In the genomic region with DNA sequence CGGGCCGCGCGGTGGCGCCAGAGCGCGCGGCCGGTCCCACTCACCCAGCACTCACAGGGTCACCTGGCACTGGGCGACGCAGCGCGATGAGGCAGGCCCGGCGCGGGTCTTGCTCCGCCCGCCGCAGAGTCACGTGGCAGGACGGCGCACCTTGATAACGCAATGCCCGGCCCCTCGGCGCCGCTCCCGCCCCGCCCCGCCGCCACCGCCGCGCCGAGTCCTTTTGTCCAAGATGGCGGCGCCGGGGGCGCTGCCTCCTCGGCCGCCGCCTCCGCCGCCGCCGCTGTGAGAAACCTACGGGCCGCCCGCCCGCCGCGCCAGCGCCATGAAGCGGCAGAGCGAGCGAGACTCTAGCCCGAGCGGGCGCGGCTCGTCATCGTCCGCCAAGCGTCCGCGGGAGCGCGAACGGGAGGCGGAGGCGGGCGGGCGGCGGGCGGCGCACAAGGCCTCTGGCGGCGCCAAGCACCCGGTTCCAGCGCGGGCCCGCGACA, we compare ENCODE assay signal across 1 cellular context.
TF ChIP-seq lines count a peak whose summit lies in the region.

A gene with protein sequence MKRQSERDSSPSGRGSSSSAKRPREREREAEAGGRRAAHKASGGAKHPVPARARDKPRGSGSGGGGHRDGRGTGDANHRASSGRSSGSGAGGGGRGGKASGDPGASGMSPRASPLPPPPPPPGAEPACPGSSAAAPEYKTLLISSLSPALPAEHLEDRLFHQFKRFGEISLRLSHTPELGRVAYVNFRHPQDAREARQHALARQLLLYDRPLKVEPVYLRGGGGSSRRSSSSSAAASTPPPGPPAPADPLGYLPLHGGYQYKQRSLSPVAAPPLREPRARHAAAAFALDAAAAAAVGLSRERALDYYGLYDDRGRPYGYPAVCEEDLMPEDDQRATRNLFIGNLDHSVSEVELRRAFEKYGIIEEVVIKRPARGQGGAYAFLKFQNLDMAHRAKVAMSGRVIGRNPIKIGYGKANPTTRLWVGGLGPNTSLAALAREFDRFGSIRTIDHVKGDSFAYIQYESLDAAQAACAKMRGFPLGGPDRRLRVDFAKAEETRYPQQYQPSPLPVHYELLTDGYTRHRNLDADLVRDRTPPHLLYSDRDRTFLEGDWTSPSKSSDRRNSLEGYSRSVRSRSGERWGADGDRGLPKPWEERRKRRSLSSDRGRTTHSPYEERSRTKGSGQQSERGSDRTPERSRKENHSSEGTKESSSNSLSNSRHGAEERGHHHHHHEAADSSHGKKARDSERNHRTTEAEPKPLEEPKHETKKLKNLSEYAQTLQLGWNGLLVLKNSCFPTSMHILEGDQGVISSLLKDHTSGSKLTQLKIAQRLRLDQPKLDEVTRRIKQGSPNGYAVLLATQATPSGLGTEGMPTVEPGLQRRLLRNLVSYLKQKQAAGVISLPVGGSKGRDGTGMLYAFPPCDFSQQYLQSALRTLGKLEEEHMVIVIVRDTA (plus strand): TSS at position 211 of the 491 bp plus-strand sequence. CDS start 115 bp downstream, at position 326.

TF ChIP-seq in K562, 482 proteins besides CTCF, POLR2A, EP300 and RAD21 (continued from another document and continues in another):
- TF ChIP-seq SMAD2 (IDR thresholded peaks at IDR 0.05; ENCODE audit: low read depth, low read length) (no peak), EGR1 (conservative IDR thresholded peaks at IDR 0.05) (no peak), ZNF24 (IDR thresholded peaks at IDR 0.05) (no peak), HNRNPH1 (optimal IDR thresholded peaks at IDR 0.05; ENCODE audit: low read depth, low read length) (no peak), ZFP30 (CRISPR knock-in tag; IDR thresholded peaks at IDR 0.05; ENCODE audit: borderline replicate concordance) (no peak), KDM1A (IDR thresholded peaks at IDR 0.05) (no peak), E2F3 (CRISPR knock-in tag; IDR thresholded peaks at IDR 0.05) (no peak), ZNF354B (CRISPR knock-in tag; IDR thresholded peaks at IDR 0.05) (no peak), ZNF282 (CRISPR knock-in tag; IDR thresholded peaks at IDR 0.05) (no peak), POLR2B (IDR thresholded peaks at IDR 0.05; ENCODE audit: low read depth, partially characterized antibody) (no peak), MTA3 (IDR thresholded peaks at IDR 0.05; ENCODE audit: borderline replicate concordance) (no peak), GTF2A2 (tag; IDR thresholded peaks at IDR 0.05) (no peak), CXXC5 (CRISPR knock-in tag; IDR thresholded peaks at IDR 0.05) (peak; percentile 88), DACH1 (IDR thresholded peaks at IDR 0.05; ENCODE audit: partially characterized antibody) (no peak), PYGO2 (tag; IDR thresholded peaks at IDR 0.05) (no peak), ZNF583 (CRISPR knock-in tag; IDR thresholded peaks at IDR 0.05) (no peak), MEF2A (IDR thresholded peaks at IDR 0.05; ENCODE audit: control insufficient read depth, low read depth, low read length) (no peak), HOXB6 (CRISPR knock-in tag; IDR thresholded peaks at IDR 0.05; ENCODE audit: borderline replicate concordance) (no peak), U2AF1 (optimal IDR thresholded peaks at IDR 0.05; ENCODE audit: low read depth, low read length) (no peak), STAT5B (CRISPR knock-in tag; IDR thresholded peaks at IDR 0.05) (no peak), SRSF3 (IDR thresholded peaks at IDR 0.05; ENCODE audit: insufficient read depth, low read length) (no peak), ZNF184 (CRISPR knock-in tag; IDR thresholded peaks at IDR 0.05) (no peak), ZNF77 (CRISPR knock-in tag; IDR thresholded peaks at IDR 0.05) (no peak)
- TF ChIP-seq, protein P1, sequence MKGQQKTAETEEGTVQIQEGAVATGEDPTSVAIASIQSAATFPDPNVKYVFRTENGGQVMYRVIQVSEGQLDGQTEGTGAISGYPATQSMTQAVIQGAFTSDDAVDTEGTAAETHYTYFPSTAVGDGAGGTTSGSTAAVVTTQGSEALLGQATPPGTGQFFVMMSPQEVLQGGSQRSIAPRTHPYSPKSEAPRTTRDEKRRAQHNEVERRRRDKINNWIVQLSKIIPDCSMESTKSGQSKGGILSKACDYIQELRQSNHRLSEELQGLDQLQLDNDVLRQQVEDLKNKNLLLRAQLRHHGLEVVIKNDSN (CRISPR knock-in tag; IDR thresholded peaks at IDR 0.05) = peak; percentile 93
- TF ChIP-seq, protein P2, sequence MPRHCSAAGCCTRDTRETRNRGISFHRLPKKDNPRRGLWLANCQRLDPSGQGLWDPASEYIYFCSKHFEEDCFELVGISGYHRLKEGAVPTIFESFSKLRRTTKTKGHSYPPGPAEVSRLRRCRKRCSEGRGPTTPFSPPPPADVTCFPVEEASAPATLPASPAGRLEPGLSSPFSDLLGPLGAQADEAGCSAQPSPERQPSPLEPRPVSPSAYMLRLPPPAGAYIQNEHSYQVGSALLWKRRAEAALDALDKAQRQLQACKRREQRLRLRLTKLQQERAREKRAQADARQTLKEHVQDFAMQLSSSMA (CRISPR knock-in tag; IDR thresholded peaks at IDR 0.05) = no peak
- TF ChIP-seq, protein P3, sequence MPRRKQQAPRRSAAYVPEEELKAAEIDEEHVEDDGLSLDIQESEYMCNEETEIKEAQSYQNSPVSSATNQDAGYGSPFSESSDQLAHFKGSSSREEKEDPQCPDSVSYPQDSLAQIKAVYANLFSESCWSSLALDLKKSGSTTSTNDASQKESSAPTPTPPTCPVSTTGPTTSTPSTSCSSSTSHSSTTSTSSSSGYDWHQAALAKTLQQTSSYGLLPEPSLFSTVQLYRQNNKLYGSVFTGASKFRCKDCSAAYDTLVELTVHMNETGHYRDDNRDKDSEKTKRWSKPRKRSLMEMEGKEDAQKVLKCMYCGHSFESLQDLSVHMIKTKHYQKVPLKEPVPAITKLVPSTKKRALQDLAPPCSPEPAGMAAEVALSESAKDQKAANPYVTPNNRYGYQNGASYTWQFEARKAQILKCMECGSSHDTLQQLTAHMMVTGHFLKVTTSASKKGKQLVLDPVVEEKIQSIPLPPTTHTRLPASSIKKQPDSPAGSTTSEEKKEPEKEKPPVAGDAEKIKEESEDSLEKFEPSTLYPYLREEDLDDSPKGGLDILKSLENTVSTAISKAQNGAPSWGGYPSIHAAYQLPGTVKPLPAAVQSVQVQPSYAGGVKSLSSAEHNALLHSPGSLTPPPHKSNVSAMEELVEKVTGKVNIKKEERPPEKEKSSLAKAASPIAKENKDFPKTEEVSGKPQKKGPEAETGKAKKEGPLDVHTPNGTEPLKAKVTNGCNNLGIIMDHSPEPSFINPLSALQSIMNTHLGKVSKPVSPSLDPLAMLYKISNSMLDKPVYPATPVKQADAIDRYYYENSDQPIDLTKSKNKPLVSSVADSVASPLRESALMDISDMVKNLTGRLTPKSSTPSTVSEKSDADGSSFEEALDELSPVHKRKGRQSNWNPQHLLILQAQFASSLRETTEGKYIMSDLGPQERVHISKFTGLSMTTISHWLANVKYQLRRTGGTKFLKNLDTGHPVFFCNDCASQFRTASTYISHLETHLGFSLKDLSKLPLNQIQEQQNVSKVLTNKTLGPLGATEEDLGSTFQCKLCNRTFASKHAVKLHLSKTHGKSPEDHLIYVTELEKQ (CRISPR knock-in tag; IDR thresholded peaks at IDR 0.05) = no peak
- TF ChIP-seq, protein P4, sequence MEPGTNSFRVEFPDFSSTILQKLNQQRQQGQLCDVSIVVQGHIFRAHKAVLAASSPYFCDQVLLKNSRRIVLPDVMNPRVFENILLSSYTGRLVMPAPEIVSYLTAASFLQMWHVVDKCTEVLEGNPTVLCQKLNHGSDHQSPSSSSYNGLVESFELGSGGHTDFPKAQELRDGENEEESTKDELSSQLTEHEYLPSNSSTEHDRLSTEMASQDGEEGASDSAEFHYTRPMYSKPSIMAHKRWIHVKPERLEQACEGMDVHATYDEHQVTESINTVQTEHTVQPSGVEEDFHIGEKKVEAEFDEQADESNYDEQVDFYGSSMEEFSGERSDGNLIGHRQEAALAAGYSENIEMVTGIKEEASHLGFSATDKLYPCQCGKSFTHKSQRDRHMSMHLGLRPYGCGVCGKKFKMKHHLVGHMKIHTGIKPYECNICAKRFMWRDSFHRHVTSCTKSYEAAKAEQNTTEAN (CRISPR knock-in tag; IDR thresholded peaks at IDR 0.05) = no peak
- TF ChIP-seq, protein P5, sequence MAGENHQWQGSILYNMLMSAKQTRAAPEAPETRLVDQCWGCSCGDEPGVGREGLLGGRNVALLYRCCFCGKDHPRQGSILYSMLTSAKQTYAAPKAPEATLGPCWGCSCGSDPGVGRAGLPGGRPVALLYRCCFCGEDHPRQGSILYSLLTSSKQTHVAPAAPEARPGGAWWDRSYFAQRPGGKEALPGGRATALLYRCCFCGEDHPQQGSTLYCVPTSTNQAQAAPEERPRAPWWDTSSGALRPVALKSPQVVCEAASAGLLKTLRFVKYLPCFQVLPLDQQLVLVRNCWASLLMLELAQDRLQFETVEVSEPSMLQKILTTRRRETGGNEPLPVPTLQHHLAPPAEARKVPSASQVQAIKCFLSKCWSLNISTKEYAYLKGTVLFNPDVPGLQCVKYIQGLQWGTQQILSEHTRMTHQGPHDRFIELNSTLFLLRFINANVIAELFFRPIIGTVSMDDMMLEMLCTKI (IDR thresholded peaks at IDR 0.05; ENCODE audit: partially characterized antibody) = no peak
- TF ChIP-seq, protein P6, sequence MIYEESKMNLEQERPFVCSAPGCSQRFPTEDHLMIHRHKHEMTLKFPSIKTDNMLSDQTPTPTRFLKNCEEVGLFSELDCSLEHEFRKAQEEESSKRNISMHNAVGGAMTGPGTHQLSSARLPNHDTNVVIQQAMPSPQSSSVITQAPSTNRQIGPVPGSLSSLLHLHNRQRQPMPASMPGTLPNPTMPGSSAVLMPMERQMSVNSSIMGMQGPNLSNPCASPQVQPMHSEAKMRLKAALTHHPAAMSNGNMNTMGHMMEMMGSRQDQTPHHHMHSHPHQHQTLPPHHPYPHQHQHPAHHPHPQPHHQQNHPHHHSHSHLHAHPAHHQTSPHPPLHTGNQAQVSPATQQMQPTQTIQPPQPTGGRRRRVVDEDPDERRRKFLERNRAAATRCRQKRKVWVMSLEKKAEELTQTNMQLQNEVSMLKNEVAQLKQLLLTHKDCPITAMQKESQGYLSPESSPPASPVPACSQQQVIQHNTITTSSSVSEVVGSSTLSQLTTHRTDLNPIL (CRISPR knock-in tag; IDR thresholded peaks at IDR 0.05) = no peak
- TF ChIP-seq, protein P7, sequence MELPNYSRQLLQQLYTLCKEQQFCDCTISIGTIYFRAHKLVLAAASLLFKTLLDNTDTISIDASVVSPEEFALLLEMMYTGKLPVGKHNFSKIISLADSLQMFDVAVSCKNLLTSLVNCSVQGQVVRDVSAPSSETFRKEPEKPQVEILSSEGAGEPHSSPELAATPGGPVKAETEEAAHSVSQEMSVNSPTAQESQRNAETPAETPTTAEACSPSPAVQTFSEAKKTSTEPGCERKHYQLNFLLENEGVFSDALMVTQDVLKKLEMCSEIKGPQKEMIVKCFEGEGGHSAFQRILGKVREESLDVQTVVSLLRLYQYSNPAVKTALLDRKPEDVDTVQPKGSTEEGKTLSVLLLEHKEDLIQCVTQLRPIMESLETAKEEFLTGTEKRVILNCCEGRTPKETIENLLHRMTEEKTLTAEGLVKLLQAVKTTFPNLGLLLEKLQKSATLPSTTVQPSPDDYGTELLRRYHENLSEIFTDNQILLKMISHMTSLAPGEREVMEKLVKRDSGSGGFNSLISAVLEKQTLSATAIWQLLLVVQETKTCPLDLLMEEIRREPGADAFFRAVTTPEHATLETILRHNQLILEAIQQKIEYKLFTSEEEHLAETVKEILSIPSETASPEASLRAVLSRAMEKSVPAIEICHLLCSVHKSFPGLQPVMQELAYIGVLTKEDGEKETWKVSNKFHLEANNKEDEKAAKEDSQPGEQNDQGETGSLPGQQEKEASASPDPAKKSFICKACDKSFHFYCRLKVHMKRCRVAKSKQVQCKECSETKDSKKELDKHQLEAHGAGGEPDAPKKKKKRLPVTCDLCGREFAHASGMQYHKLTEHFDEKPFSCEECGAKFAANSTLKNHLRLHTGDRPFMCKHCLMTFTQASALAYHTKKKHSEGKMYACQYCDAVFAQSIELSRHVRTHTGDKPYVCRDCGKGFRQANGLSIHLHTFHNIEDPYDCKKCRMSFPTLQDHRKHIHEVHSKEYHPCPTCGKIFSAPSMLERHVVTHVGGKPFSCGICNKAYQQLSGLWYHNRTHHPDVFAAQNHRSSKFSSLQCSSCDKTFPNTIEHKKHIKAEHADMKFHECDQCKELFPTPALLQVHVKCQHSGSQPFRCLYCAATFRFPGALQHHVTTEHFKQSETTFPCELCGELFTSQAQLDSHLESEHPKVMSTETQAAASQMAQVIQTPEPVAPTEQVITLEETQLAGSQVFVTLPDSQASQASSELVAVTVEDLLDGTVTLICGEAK (IDR thresholded peaks at IDR 0.05) = no peak
- TF ChIP-seq, protein P7 (CRISPR knock-in tag; IDR thresholded peaks at IDR 0.05) = no peak
- TF ChIP-seq, protein P8, sequence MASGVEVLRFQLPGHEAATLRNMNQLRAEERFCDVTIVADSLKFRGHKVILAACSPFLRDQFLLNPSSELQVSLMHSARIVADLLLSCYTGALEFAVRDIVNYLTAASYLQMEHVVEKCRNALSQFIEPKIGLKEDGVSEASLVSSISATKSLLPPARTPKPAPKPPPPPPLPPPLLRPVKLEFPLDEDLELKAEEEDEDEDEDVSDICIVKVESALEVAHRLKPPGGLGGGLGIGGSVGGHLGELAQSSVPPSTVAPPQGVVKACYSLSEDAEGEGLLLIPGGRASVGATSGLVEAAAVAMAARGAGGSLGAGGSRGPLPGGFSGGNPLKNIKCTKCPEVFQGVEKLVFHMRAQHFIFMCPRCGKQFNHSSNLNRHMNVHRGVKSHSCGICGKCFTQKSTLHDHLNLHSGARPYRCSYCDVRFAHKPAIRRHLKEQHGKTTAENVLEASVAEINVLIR (CRISPR knock-in tag; IDR thresholded peaks at IDR 0.05) = peak; percentile 88
